ENCODE assay signal across 15 cellular contexts in the genomic region with DNA sequence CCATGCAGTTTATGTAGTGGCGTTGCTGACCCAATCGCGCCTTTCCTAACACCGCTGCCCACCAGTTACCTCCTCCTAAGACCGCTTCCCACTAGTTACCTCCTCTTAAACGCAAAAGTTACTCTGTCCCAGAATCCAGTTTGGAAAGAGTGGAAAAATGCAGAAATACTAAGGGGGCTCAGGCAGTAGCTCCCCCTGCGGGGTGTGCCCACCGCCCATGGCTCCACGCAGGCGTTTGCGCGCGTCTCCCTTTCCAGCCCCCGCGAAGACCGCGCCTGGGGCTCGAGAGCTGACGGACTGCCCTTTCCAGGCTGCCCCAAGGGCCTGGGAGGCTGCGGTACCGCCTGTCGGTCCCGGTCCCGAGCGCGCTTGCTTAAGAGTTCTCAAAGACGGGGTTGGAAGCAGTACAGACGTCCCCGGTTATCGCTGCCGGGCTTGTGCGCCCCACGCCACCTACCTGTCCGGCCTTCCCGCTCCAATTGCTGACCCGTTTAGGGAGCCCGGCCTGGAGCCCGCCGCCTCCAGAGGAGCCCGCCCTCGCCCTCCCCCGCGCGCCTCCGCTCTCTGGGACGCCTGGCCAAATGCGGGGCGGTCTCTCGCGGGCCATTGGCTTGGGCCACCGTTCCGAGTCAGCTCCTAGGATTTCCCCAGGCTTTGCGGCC.
DNase-seq lines count a peak whose midpoint lies in the region; ATAC-seq, FAIRE-seq and TF ChIP-seq lines count a peak whose summit lies in the region.
"Had no signal": no experiment of that assay in that cellular context is flagged by ENCODE, and none has a peak within 500 bp of the region (broad histone marks: within the 10 kb centered on the region; RNA-seq: fewer than 3 reads in every experiment).

No MANE protein-coding gene starts in this region.

- DNase-seq in DMS 273 (lab: John Stamatoyannopoulos, UW; ENCODE audit: unreplicated experiment) = peak; percentile 21
- DNase-seq in DMS 273 treated with DMSO at 0.1 percent for 48 hours (lab: John Stamatoyannopoulos, UW) = no peak
- DNase-seq in endothelial cell (ENCODE audit: low spot score) = peak; percentile 30
- no peak for DNase-seq in lower lobe of right lung
- no peak for DNase-seq in stomach
- no peak for DNase-seq in T-helper 1 cell
- DNase-seq in frontal cortex (ENCODE audit: low spot score in 2 of 2) = no peak
- DNase-seq: activated T-cell treated with anti-CD3 and anti-CD28 coated beads for 4 hours; amygdala; CD8-positive, alpha-beta memory T cell; effector memory CD8-positive, alpha-beta T cell; NK-92 treated with Interleukin-12 subunit alpha and Interleukin-12 subunit beta, amount 100 ng/mL, for 24 hours; SJCRH30 had no signal

- ATAC-seq in lower lobe of right lung (peak; percentile 10 to 39), GM21526 (IDR thresholded peaks at IDR 0.05; ENCODE audit: low FRiP score, unreplicated experiment) (no peak)
- ATAC-seq: effector memory CD8-positive, alpha-beta T cell had no signal

- H3K4me1 Mint-ChIP-seq in endothelial cell (ENCODE audit: unreplicated experiment) = peaks cover 42% of the 10 kb centered on the region

- H3K4me3 ChIP-seq in lower lobe of right lung (peak overlapping the region; percentile 17), stomach (peak overlapping the region; percentile 16 to 58 (median 43))
- H3K4me3 ChIP-seq: SJCRH30 had no signal

- no peaks in the 10 kb centered on the region for H3K9me3 Mint-ChIP-seq in endothelial cell (ENCODE audit: unreplicated experiment)

- intact Hi-C loops in lower lobe of right lung (cut with DNase I) = no loop called here
- intact Hi-C loops in stomach (cut with DNase I; ENCODE audit: low total_unique reads) = no loop called here

- no peaks in the 10 kb centered on the region for H3K36me3 Mint-ChIP-seq in endothelial cell (ENCODE audit: low read depth, unreplicated experiment)

- no peak for TF ChIP-seq EP300 in stomach (IDR thresholded peaks at IDR 0.05)

- no peak for TF ChIP-seq POLR2A in stomach (IDR thresholded peaks at IDR 0.05)

- TF ChIP-seq CTCF in endothelial cell (IDR thresholded peaks at IDR 0.05; ENCODE audit: unreplicated experiment) = no peak
- TF ChIP-seq CTCF in lower lobe of right lung (IDR thresholded peaks at IDR 0.05) = no peak
- no peak for TF ChIP-seq CTCF in stomach (IDR thresholded peaks at IDR 0.05)

- H3K9me3 ChIP-seq in lower lobe of right lung (no peaks in the 10 kb centered on the region), stomach (no peaks in the 10 kb centered on the region)
- H3K9me3 ChIP-seq: SJCRH30 had no signal

- 10 to 21% (median 12%) methylated on average over 37 to 53 of the region's 53 CpGs for WGBS in stomach, 5 donors

- H3K27me3 ChIP-seq in lower lobe of right lung (ENCODE audit: low read depth) (peaks cover 76% of the 10 kb centered on the region), stomach (peaks cover 5 to 86% (median 70%) of the 10 kb centered on the region in 3 donors)
- H3K27me3 ChIP-seq: SJCRH30 had no signal

- H3K4me1 ChIP-seq in lower lobe of right lung (peaks cover 7% of the 10 kb centered on the region), stomach (peaks cover 16 to 45% (median 44%) of the 10 kb centered on the region in 4 donors)
- H3K4me1 ChIP-seq: SJCRH30 had no signal

- H3K27me3 Mint-ChIP-seq in endothelial cell (ENCODE audit: unreplicated experiment) = peaks cover 44% of the 10 kb centered on the region

- peak overlapping the region; percentile 81 for H3K4me3 Mint-ChIP-seq in endothelial cell (ENCODE audit: unreplicated experiment)
- H3K4me3 Mint-ChIP-seq: CD8-positive, alpha-beta memory T cell; effector memory CD8-positive, alpha-beta T cell had no signal

- no peak for FAIRE-seq in frontal cortex (lab: Jason Lieb, UNC)

- no peak overlapping the region for H3K27ac ChIP-seq in lower lobe of right lung
- H3K27ac ChIP-seq in stomach = no peak overlapping the region
- H3K27ac ChIP-seq: 22Rv1, SJCRH30 had no signal

- H3K36me3 ChIP-seq in lower lobe of right lung (no peaks in the 10 kb centered on the region), stomach (no peaks in the 10 kb centered on the region)
- H3K36me3 ChIP-seq: SJCRH30 had no signal

- H3K27ac Mint-ChIP-seq in endothelial cell (ENCODE audit: unreplicated experiment) = no peak overlapping the region
- H3K27ac Mint-ChIP-seq: CD8-positive, alpha-beta memory T cell; effector memory CD8-positive, alpha-beta T cell had no signal

Comparison
In these comparisons a context has a peak if more than half of its experiments do, and no peak if none do; other contexts are left out.
1. DNase-seq: peak in DMS 273 (single experiment) and endothelial cell (single experiment); none in DMS 273 treated with DMSO at 0.1 percent for 48 hours (single experiment), lower lobe of right lung (single experiment), stomach (single experiment), T-helper 1 cell (0 of 5) and frontal cortex (0 of 2).